In the genomic region with DNA sequence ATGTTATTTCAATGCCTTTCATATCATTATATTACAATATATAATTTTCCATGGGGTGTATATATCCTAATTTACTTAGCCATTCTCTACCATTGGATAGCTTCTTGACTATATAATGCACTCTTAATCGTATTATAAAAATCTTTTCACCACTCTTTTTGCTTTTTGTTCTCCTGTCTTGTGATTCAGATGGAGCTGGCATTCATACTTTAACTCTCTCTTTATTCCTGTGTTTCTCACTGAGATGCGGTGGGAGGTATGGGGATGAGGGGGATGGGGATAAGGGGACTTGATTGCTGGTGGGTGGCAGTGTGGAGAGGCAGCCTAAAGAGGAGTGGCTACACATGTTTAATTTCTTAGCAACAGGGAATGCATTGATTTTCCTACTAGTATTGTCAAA, we compare ENCODE assay signal across 37 cellular contexts.
"Had no signal": no experiment of that assay in that cellular context is flagged by ENCODE, and none has a peak within 500 bp of the region (broad histone marks: within the 10 kb centered on the region; RNA-seq: fewer than 3 reads in every experiment).

No MANE protein-coding gene starts in this region.

- H3K27me3 ChIP-seq: adrenal gland, ascending aorta, body of pancreas, brain microvascular endothelial cell, breast epithelium, cardiac muscle cell had no signal

- H3K4me3 Mint-ChIP-seq: activated naive CD4-positive, alpha-beta T cell treated with anti-CD3 and anti-CD28 coated beads for 36 hours; activated naive CD4-positive, alpha-beta T cell treated with anti-CD3 and anti-CD28 coated beads, Interleukin-2, amount 10 ng/mL, durations not matched to agents 7 days and 5 days; activated naive CD4-positive, alpha-beta T cell treated with anti-CD3 and anti-CD28 coated beads, Interleukin-2, amount 50 U/mL, for 24 hours; activated naive CD8-positive, alpha-beta T cell; activated naive CD8-positive, alpha-beta T cell treated with anti-CD3 and anti-CD28 coated beads for 36 hours; activated naive CD8-positive, alpha-beta T cell treated with anti-CD3 and anti-CD28 coated beads, Interleukin-2, amount 10 ng/mL, durations not matched to agents 7 days and 5 days; activated naive CD8-positive, alpha-beta T cell treated with anti-CD3 and anti-CD28 coated beads, Interleukin-2, amount 50 U/mL, for 24 hours; activated T-cell treated with anti-CD3 and anti-CD28 coated beads, Interleukin-2, amount 50 U/mL, for 24 hours; activated T-cell treated with anti-CD3 and anti-CD28 coated beads, Interleukin-2, amount 50 U/mL, for 4 hours; activated T-cell treated with anti-CD3 and anti-CD28 coated beads, Interleukin-2, amount 50 U/mL, for 72 hours; activated T-helper 1 cell treated with anti-CD3 and anti-CD28 coated beads, Interleukin-12 subunit alpha, Interleukin-12 subunit beta, Interleukin-2, Interleukin-4 antibody, amounts not matched to agents 30 ng/mL and 10 ng/mL and 1 ng/mL, durations not matched to agents 14 hours and 24 hours and 36 hours; activated T-helper 17 cell treated with anti-CD3 and anti-CD28 coated beads, Interleukin-2, amount 50 U/mL, for 72 hours; brain; central memory CD8-positive, alpha-beta T cell had no signal

- H3K27me3 Mint-ChIP-seq: activated naive CD4-positive, alpha-beta T cell treated with anti-CD3 and anti-CD28 coated beads, Interleukin-2, amount 10 ng/mL, durations not matched to agents 7 days and 5 days; activated naive CD8-positive, alpha-beta T cell; activated naive CD8-positive, alpha-beta T cell treated with anti-CD3 and anti-CD28 coated beads, Interleukin-2, amount 10 ng/mL, durations not matched to agents 7 days and 5 days; activated T-cell treated with anti-CD3 and anti-CD28 coated beads, Interleukin-2, amount 50 U/mL, for 24 hours; activated T-helper 17 cell treated with anti-CD3 and anti-CD28 coated beads, Interleukin-2, amount 50 U/mL, for 72 hours; central memory CD8-positive, alpha-beta T cell had no signal

- H3K4me3 ChIP-seq: adrenal gland, ascending aorta, body of pancreas, breast epithelium, cardiac muscle cell had no signal

- H3K27ac Mint-ChIP-seq: activated naive CD4-positive, alpha-beta T cell treated with anti-CD3 and anti-CD28 coated beads for 36 hours; activated naive CD4-positive, alpha-beta T cell treated with anti-CD3 and anti-CD28 coated beads, Interleukin-2, amount 10 ng/mL, durations not matched to agents 7 days and 5 days; activated naive CD4-positive, alpha-beta T cell treated with anti-CD3 and anti-CD28 coated beads, Interleukin-2, amount 50 U/mL, for 24 hours; activated naive CD4-positive, alpha-beta T cell treated with anti-CD3 and anti-CD28 coated beads, Interleukin-2, amount 50 U/mL, for 72 hours; activated naive CD8-positive, alpha-beta T cell; activated naive CD8-positive, alpha-beta T cell treated with anti-CD3 and anti-CD28 coated beads for 36 hours; activated naive CD8-positive, alpha-beta T cell treated with anti-CD3 and anti-CD28 coated beads, Interleukin-2, amount 10 ng/mL, durations not matched to agents 7 days and 5 days; activated naive CD8-positive, alpha-beta T cell treated with anti-CD3 and anti-CD28 coated beads, Interleukin-2, amount 50 U/mL, for 24 hours; activated T-cell treated with anti-CD3 and anti-CD28 coated beads, Interleukin-2, amount 50 U/mL, for 24 hours; activated T-cell treated with anti-CD3 and anti-CD28 coated beads, Interleukin-2, amount 50 U/mL, for 72 hours; activated T-helper 1 cell treated with anti-CD3 and anti-CD28 coated beads, Interleukin-12 subunit alpha, Interleukin-12 subunit beta, Interleukin-2, Interleukin-4 antibody, amounts not matched to agents 30 ng/mL and 10 ng/mL and 1 ng/mL, durations not matched to agents 14 hours and 24 hours and 36 hours; activated T-helper 17 cell treated with anti-CD3 and anti-CD28 coated beads, Interleukin-2, amount 50 U/mL, for 72 hours; activated T-helper 2 cell treated with anti-CD3 and anti-CD28 coated beads, Interferon-gamma antibody, Interleukin-2, Interleukin-4, amounts not matched to agents 10 μg/mL and 5 μg/mL and 100 μg/mL, durations not matched to agents 14 hours and 24 hours and 36 hours had no signal

- H3K9me3 ChIP-seq: adrenal gland, ascending aorta, body of pancreas, breast epithelium had no signal

- H3K27ac ChIP-seq: adrenal gland, ascending aorta, body of pancreas, brain microvascular endothelial cell, breast epithelium, cardiac muscle cell had no signal

- H3K4me1 ChIP-seq: adrenal gland, ascending aorta, body of pancreas, breast epithelium had no signal

- H3K9me3 Mint-ChIP-seq: activated naive CD4-positive, alpha-beta T cell treated with anti-CD3 and anti-CD28 coated beads for 36 hours; activated naive CD4-positive, alpha-beta T cell treated with anti-CD3 and anti-CD28 coated beads, Interleukin-2, amount 10 ng/mL, durations not matched to agents 7 days and 5 days; activated naive CD4-positive, alpha-beta T cell treated with anti-CD3 and anti-CD28 coated beads, Interleukin-2, amount 50 U/mL, for 24 hours; activated naive CD8-positive, alpha-beta T cell treated with anti-CD3 and anti-CD28 coated beads for 36 hours; activated naive CD8-positive, alpha-beta T cell treated with anti-CD3 and anti-CD28 coated beads, Interleukin-2, amount 10 ng/mL, durations not matched to agents 7 days and 5 days; activated T-cell treated with anti-CD3 and anti-CD28 coated beads, Interleukin-2, amount 50 U/mL, for 24 hours; activated T-cell treated with anti-CD3 and anti-CD28 coated beads, Interleukin-2, amount 50 U/mL, for 4 hours; activated T-helper 1 cell treated with anti-CD3 and anti-CD28 coated beads, Interleukin-12 subunit alpha, Interleukin-12 subunit beta, Interleukin-2, Interleukin-4 antibody, amounts not matched to agents 30 ng/mL and 10 ng/mL and 1 ng/mL, durations not matched to agents 14 hours and 24 hours and 36 hours had no signal

- H3K36me3 ChIP-seq: adrenal gland, ascending aorta, brain microvascular endothelial cell, breast epithelium, cardiac muscle cell had no signal

- ATAC-seq: activated naive CD4-positive, alpha-beta T cell treated with anti-CD3 and anti-CD28 coated beads, Interleukin-2, amount 50 U/mL, for 72 hours; activated naive CD8-positive, alpha-beta T cell treated with anti-CD3 and anti-CD28 coated beads, Interleukin-2, amount 50 U/mL, for 24 hours; activated T-cell treated with anti-CD3 and anti-CD28 coated beads, Interleukin-2, amount 50 U/mL, for 4 hours; activated T-cell treated with anti-CD3 and anti-CD28 coated beads, Interleukin-2, amount 50 U/mL, for 72 hours; activated T-helper 17 cell treated with anti-CD3 and anti-CD28 coated beads, Interleukin-2, amount 50 U/mL, for 72 hours; body of pancreas had no signal

- H3K36me3 Mint-ChIP-seq: activated naive CD4-positive, alpha-beta T cell treated with anti-CD3 and anti-CD28 coated beads, Interleukin-2, amount 10 ng/mL, durations not matched to agents 7 days and 5 days; activated naive CD4-positive, alpha-beta T cell treated with anti-CD3 and anti-CD28 coated beads, Interleukin-2, amount 50 U/mL, for 24 hours; activated naive CD4-positive, alpha-beta T cell treated with anti-CD3 and anti-CD28 coated beads, Interleukin-2, amount 50 U/mL, for 72 hours; activated naive CD8-positive, alpha-beta T cell; activated naive CD8-positive, alpha-beta T cell treated with anti-CD3 and anti-CD28 coated beads for 36 hours; activated naive CD8-positive, alpha-beta T cell treated with anti-CD3 and anti-CD28 coated beads, Interleukin-2, amount 10 ng/mL, durations not matched to agents 7 days and 5 days; brain had no signal

- DNase-seq: activated effector memory CD4-positive, alpha-beta T cell treated with anti-CD3 and anti-CD28 coated beads, Interleukin-2, amount 50 U/mL, for 16 hours; activated effector memory CD4-positive, alpha-beta T cell treated with Interleukin-2 at 50 U/mL for 16 hours; activated gamma-delta T cell; activated gamma-delta T cell treated with Interleukin-2 at 50 U/mL for 16 hours; activated naive CD4-positive, alpha-beta T cell; activated naive CD4-positive, alpha-beta T cell treated with anti-CD3 and anti-CD28 coated beads for 36 hours; activated naive CD4-positive, alpha-beta T cell treated with anti-CD3 and anti-CD28 coated beads, Interleukin-2, amount 10 ng/mL, durations not matched to agents 7 days and 5 days; activated naive CD4-positive, alpha-beta T cell treated with anti-CD3 and anti-CD28 coated beads, Interleukin-2, amount 50 U/mL, for 16 hours; activated naive CD4-positive, alpha-beta T cell treated with Interleukin-2 at 50 U/mL for 16 hours; activated naive CD8-positive, alpha-beta T cell treated with anti-CD3 and anti-CD28 coated beads for 36 hours; activated naive CD8-positive, alpha-beta T cell treated with anti-CD3 and anti-CD28 coated beads, Interleukin-2, amount 10 ng/mL, durations not matched to agents 7 days and 5 days; activated naive CD8-positive, alpha-beta T cell treated with anti-CD3 and anti-CD28 coated beads, Interleukin-2, amount 50 U/mL, for 24 hours; activated T-cell treated with anti-CD3 and anti-CD28 coated beads, Interleukin-2, amount 50 U/mL, for 24 hours; activated T-cell treated with anti-CD3 and anti-CD28 coated beads, Interleukin-2, amount 50 U/mL, for 4 hours; activated T-cell treated with anti-CD3 and anti-CD28 coated beads, Interleukin-2, amount 50 U/mL, for 48 hours; activated T-cell treated with anti-CD3 and anti-CD28 coated beads, Interleukin-2, amount 50 U/mL, for 72 hours; adrenal gland; amniotic stem cell; amygdala; anterior cingulate cortex; aorta; body of pancreas; brain microvascular endothelial cell; caudate nucleus; central memory CD4-positive, alpha-beta T cell; cerebellar nuclear complex had no signal

- H3K4me1 Mint-ChIP-seq: activated naive CD4-positive, alpha-beta T cell treated with anti-CD3 and anti-CD28 coated beads, Interleukin-2, amount 10 ng/mL, durations not matched to agents 7 days and 5 days; activated naive CD4-positive, alpha-beta T cell treated with anti-CD3 and anti-CD28 coated beads, Interleukin-2, amount 50 U/mL, for 24 hours; activated naive CD8-positive, alpha-beta T cell treated with anti-CD3 and anti-CD28 coated beads for 36 hours; activated naive CD8-positive, alpha-beta T cell treated with anti-CD3 and anti-CD28 coated beads, Interleukin-2, amount 10 ng/mL, durations not matched to agents 7 days and 5 days; activated naive CD8-positive, alpha-beta T cell treated with anti-CD3 and anti-CD28 coated beads, Interleukin-2, amount 50 U/mL, for 24 hours; activated T-helper 17 cell treated with anti-CD3 and anti-CD28 coated beads, Interleukin-2, amount 50 U/mL, for 72 hours; central memory CD8-positive, alpha-beta T cell had no signal
